10 cellular contexts compared by ENCODE assay signal in the genomic region with DNA sequence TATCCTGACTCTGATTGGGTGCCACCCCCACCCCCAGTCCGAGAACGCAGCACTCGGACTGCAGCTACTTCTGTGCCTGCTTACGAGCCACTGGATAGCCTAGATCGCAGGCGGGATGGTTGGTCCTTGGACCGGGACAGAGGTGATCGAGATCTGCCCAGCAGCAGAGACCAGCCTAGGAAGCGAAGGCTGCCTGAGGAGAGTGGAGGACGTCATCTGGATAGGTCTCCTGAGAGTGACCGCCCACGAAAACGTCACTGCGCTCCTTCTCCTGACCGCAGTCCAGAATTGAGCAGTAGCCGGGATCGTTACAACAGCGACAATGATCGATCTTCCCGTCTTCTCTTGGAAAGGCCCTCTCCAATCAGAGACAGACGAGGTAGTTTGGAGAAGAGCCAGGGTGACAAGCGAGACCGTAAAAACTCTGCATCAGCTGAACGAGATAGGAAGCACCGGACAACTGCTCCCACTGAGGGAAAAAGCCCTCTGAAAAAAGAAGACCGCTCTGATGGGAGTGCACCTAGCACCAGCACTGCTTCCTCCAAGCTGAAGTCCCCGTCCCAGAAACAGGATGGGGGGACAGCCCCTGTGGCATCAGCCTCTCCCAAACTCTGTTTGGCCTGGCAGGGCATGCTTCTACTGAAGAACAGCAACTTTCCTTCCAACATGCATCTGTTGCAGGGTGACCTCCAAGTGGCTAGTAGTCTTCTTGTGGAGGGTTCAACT. TPM values are rescaled to one million over a fixed set of nuclear protein-coding genes. Genes with fewer than 3 reads are reported as not detected.
A peak's percentile ranks its signal among the peaks of the same experiment; 100 is the strongest.
DNase-seq lines count a peak whose midpoint lies in the region; ATAC-seq and TF ChIP-seq lines count a peak whose summit lies in the region.
"Had no signal": no experiment of that assay in that cellular context is flagged by ENCODE, and none has a peak within 500 bp of the region (broad histone marks: within the 10 kb centered on the region; RNA-seq: fewer than 3 reads in every experiment).

No MANE protein-coding gene starts in this region.

- H3K9me3 ChIP-seq in upper lobe of left lung = no peaks in the 10 kb centered on the region
- H3K9me3 ChIP-seq: Peyer's patch had no signal

- H3K4me3 ChIP-seq in epithelial cell of esophagus (ENCODE audit: low read length) (peak overlapping the region; percentile 33), retinal pigment epithelial cell (ENCODE audit: low read length) (peak overlapping the region; percentile 27), upper lobe of left lung (peak overlapping the region in 1 of 4 donors; percentile 67)

- peak; percentile 5 for DNase-seq in activated CD4-positive, alpha-beta T cell treated with anti-CD3 and anti-CD28 coated beads for 48 hours
- DNase-seq in activated CD4-positive, alpha-beta T cell treated with anti-CD3 and anti-CD28 coated beads for 4 hours = no peak
- DNase-seq in NCI-H460 (ENCODE audit: extremely low read depth, low read depth) (peak; percentile 45), epithelial cell of esophagus (ENCODE audit: low read depth) (no peak), retinal pigment epithelial cell (ENCODE audit: low read depth) (no peak), upper lobe of left lung (no peak)
- DNase-seq: foreskin keratinocyte had no signal

- peaks cover 60 to 70% (median 68%) of the 10 kb centered on the region in 4 donors for H3K4me1 ChIP-seq in upper lobe of left lung

- 81 to 82% methylated on average over 14 to 25 of the region's 27 CpGs for WGBS in upper lobe of left lung, 2 donors

- no peak for TF ChIP-seq EP300 in upper lobe of left lung (IDR thresholded peaks at IDR 0.05)

- ATAC-seq in GM18873 (IDR thresholded peaks at IDR 0.05; ENCODE audit: low FRiP score, unreplicated experiment) (no peak), HG03139 (IDR thresholded peaks at IDR 0.05; ENCODE audit: unreplicated experiment) (no peak), upper lobe of left lung (ENCODE audit: low FRiP score in 2 of 2) (no peak)
- ATAC-seq: foreskin keratinocyte had no signal

- TF ChIP-seq CTCF in epithelial cell of esophagus (IDR thresholded peaks at IDR 0.05; ENCODE audit: insufficient read depth, low read depth, low read length, missing control alignments) (no peak), retinal pigment epithelial cell (conservative IDR thresholded peaks at IDR 0.05; ENCODE audit: low read depth, low read length) (no peak), upper lobe of left lung (IDR thresholded peaks at IDR 0.05) (no peak)

- H3K27ac ChIP-seq in upper lobe of left lung = no peak overlapping the region
- H3K27ac ChIP-seq: foreskin keratinocyte had no signal

- H3K36me3 ChIP-seq in upper lobe of left lung = peaks cover 0 to 42% (median 11%) of the 10 kb centered on the region in 4 donors

- no peak for TF ChIP-seq POLR2A in upper lobe of left lung (IDR thresholded peaks at IDR 0.05)

- no peaks in the 10 kb centered on the region for H3K27me3 ChIP-seq in upper lobe of left lung
- H3K27me3 ChIP-seq: foreskin keratinocyte, Peyer's patch had no signal

RNA-seq across cellular contexts. Expression of a gene that starts 2.1 kb away (rescaled TPM):
- 32.3 and 37.1 TPM in 2 replicates for total RNA-seq in NCI-H460 (2014; rRNA removed; shearing (Covaris generic))
- polyA plus RNA-seq in NCI-H460 (2014; cell fraction: nucleus; rRNA removed) = 12.7 and 22.3 TPM in 2 replicates
- total RNA-seq in upper lobe of left lung = 10 to 100 TPM; 20.7 to 85.9 (median 36.2) TPM

RNA-seq across cellular contexts. Expression of a gene that starts 49.5 kb away (rescaled TPM):
- total RNA-seq in NCI-H460 (2014; rRNA removed; shearing (Covaris generic)) = 412 and 417 TPM in 2 replicates
- polyA plus RNA-seq in NCI-H460 (2014; cell fraction: nucleus; rRNA removed) = 87.0 and 106 TPM in 2 replicates
- total RNA-seq in upper lobe of left lung = 10 to 100 TPM in 4 of 6 donors, 1 to 10 TPM in 2; 7.8 to 23.0 (median 15.4) TPM

Comparison
In these comparisons a context has a peak if more than half of its experiments do, and no peak if none do; other contexts are left out.
1. DNase-seq: peak in activated CD4-positive, alpha-beta T cell treated with anti-CD3 and anti-CD28 coated beads for 48 hours (single experiment) and NCI-H460 (single experiment); none in activated CD4-positive, alpha-beta T cell treated with anti-CD3 and anti-CD28 coated beads for 4 hours (0 of 2), epithelial cell of esophagus (single experiment), retinal pigment epithelial cell (single experiment) and upper lobe of left lung (0 of 2).
2. RNA of a gene that starts 49.5 kb away (total RNA-seq): 412 to 417 TPM in NCI-H460; 7.8 to 23.0 TPM in upper lobe of left lung; every median in the first group is over 10 times any median in the second.